In genomic region chr1:150604226-150604588, GRCh38 we compare ENCODE assay signal across 13 cellular contexts. TPM values are rescaled to one million over a fixed set of nuclear protein-coding genes. Genes with fewer than 3 reads are reported as not detected.
A peak's percentile ranks its signal among the peaks of the same experiment; 100 is the strongest.
DNase-seq lines count a peak whose midpoint lies in the region; FAIRE-seq and TF ChIP-seq lines count a peak whose summit lies in the region.
"Had no signal": no experiment of that assay in that cellular context is flagged by ENCODE, and none has a peak within 500 bp of the region (broad histone marks: within the 10 kb centered on the region; RNA-seq: fewer than 3 reads in every experiment).

No MANE protein-coding gene starts in this region.

- WGBS in liver = 96% methylated on average over 2 of the region's 2 CpGs
- 96 to 100% (median 99%) methylated on average over 2 of the region's 2 CpGs for WGBS in stomach, 5 donors

- intact Hi-C loops in stomach (cut with DNase I; ENCODE audit: low total_unique reads) = no loop called here

- FAIRE-seq in astrocyte (lab: Jason Lieb, UNC) = no peak
- FAIRE-seq: islet of Langerhans had no signal

- H3K4me3 ChIP-seq in astrocyte (ENCODE audit: insufficient read depth, low read depth, low read length) (no peak overlapping the region), liver (ENCODE audit: low read depth in 1 of 3, low read length in 3 of 3) (no peak overlapping the region), stomach (no peak overlapping the region)

- H3K4me1 ChIP-seq in astrocyte (ENCODE audit: insufficient read depth, low read length) (peaks cover 15% of the 10 kb centered on the region), liver (ENCODE audit: control insufficient read depth in 4 of 4, insufficient read depth in 4 of 4, low read length in 3 of 4) (peaks cover 0 to 17% (median 0%) of the 10 kb centered on the region in 4 donors), stomach (peaks cover 8 to 17% (median 13%) of the 10 kb centered on the region in 4 donors)

- H3K4me3 Mint-ChIP-seq in T-helper 2 cell treated with Interferon-gamma antibody and Interleukin-4, amounts not matched to agents 5 μg/mL and 100 μg/mL, for 36 hours = no peak overlapping the region
- no peak overlapping the region for H3K4me3 Mint-ChIP-seq in astrocyte (ENCODE audit: unreplicated experiment)
- H3K4me3 Mint-ChIP-seq: central memory CD8-positive, alpha-beta T cell had no signal

- no peaks in the 10 kb centered on the region for H3K27me3 Mint-ChIP-seq in T-helper 2 cell treated with Interferon-gamma antibody and Interleukin-4, amounts not matched to agents 5 μg/mL and 100 μg/mL, for 36 hours (ENCODE audit: low read depth)
- no peaks in the 10 kb centered on the region for H3K27me3 Mint-ChIP-seq in astrocyte (ENCODE audit: low read depth, unreplicated experiment)
- H3K27me3 Mint-ChIP-seq: central memory CD8-positive, alpha-beta T cell had no signal

- H3K27me3 ChIP-seq in astrocyte (ENCODE audit: insufficient read depth, low read length) (no peaks in the 10 kb centered on the region), liver (ENCODE audit: control insufficient read depth in 4 of 4, insufficient read depth in 4 of 4, low read length in 3 of 4) (no peaks in the 10 kb centered on the region), stomach (no peaks in the 10 kb centered on the region)

- H3K79me2 ChIP-seq in astrocyte (ENCODE audit: insufficient read depth, low read length) = no peaks in the 10 kb centered on the region

- peaks cover 9% of the 10 kb centered on the region for H3K4me1 Mint-ChIP-seq in T-helper 2 cell treated with Interferon-gamma antibody and Interleukin-4, amounts not matched to agents 5 μg/mL and 100 μg/mL, for 36 hours (ENCODE audit: low read depth)
- peaks cover 17% of the 10 kb centered on the region for H3K4me1 Mint-ChIP-seq in astrocyte (ENCODE audit: low read depth, unreplicated experiment)
- H3K4me1 Mint-ChIP-seq: central memory CD8-positive, alpha-beta T cell had no signal

- TF ChIP-seq RAD21 in liver (IDR thresholded peaks at IDR 0.05) = no peak

- TF ChIP-seq EP300 in stomach (IDR thresholded peaks at IDR 0.05) = no peak

- TF ChIP-seq POLR2A in stomach (IDR thresholded peaks at IDR 0.05) = no peak

- H3K9ac ChIP-seq in astrocyte (ENCODE audit: low read length) (peak overlapping the region; percentile 68), liver (ENCODE audit: low read depth in 1 of 2, low read length in 2 of 2) (peak overlapping the region in 1 of 2 donors; percentile 21)

- H3K4me2 ChIP-seq in astrocyte (ENCODE audit: low read length) = peak overlapping the region; percentile 46

- H3K27ac ChIP-seq in astrocyte (ENCODE audit: low read depth, low read length) (peak overlapping the region; percentile 93), liver (ENCODE audit: low read depth in 1 of 2, low read length in 2 of 2) (peak overlapping the region; percentile 85), stomach (peak overlapping the region; percentile 25 to 89 (median 77))

- no peaks in the 10 kb centered on the region for H3K9me3 Mint-ChIP-seq in T-helper 2 cell treated with Interferon-gamma antibody and Interleukin-4, amounts not matched to agents 5 μg/mL and 100 μg/mL, for 36 hours
- no peaks in the 10 kb centered on the region for H3K9me3 Mint-ChIP-seq in astrocyte (ENCODE audit: unreplicated experiment)
- H3K9me3 Mint-ChIP-seq: central memory CD8-positive, alpha-beta T cell had no signal

- DNase-seq in T-helper 2 cell treated with Interferon-gamma antibody and Interleukin-4, amounts not matched to agents 5 μg/mL and 100 μg/mL, for 36 hours (ENCODE audit: low spot score) = no peak
- no peak for DNase-seq in T-helper 2 cell
- DNase-seq in astrocyte (ENCODE audit: low read depth) = no peak
- no peak for DNase-seq in stomach
- no peak for DNase-seq in cerebellum (ENCODE audit: low spot score)
- no peak for DNase-seq in germinal center (ENCODE audit: low spot score)
- no peak for DNase-seq in NCI-H2081 (lab: John Stamatoyannopoulos, UW)
- DNase-seq: GOT3; NCI-H526; stimulated activated CD4-positive, alpha-beta T cell treated with anti-CD3 and anti-CD28 coated beads, Interleukin-2, amount 100 ng/mL, for 24 hours had no signal

- no peaks in the 10 kb centered on the region for H4K20me1 ChIP-seq in astrocyte (ENCODE audit: insufficient read depth, low read length)

- H3K36me3 Mint-ChIP-seq in T-helper 2 cell treated with Interferon-gamma antibody and Interleukin-4, amounts not matched to agents 5 μg/mL and 100 μg/mL, for 36 hours (ENCODE audit: low read depth) = peaks cover 6% of the 10 kb centered on the region
- peaks cover 7% of the 10 kb centered on the region for H3K36me3 Mint-ChIP-seq in astrocyte (ENCODE audit: low read depth, unreplicated experiment)

- no peak for TF ChIP-seq CTCF in astrocyte (IDR thresholded peaks at IDR 0.05; ENCODE audit: insufficient read depth, low read depth, low read length)
- no peak for TF ChIP-seq CTCF in liver (IDR thresholded peaks at IDR 0.05; ENCODE audit: low read depth, low read length, missing input control)
- no peak for TF ChIP-seq CTCF in stomach (IDR thresholded peaks at IDR 0.05)

- H3K9me3 ChIP-seq in astrocyte (ENCODE audit: insufficient read depth, low read depth, low read length) = no peaks in the 10 kb centered on the region
- H3K9me3 ChIP-seq in liver (ENCODE audit: control insufficient read depth in 4 of 4, low read length in 3 of 4) = no peaks in the 10 kb centered on the region
- no peaks in the 10 kb centered on the region for H3K9me3 ChIP-seq in stomach

- no peak overlapping the region for H2AFZ ChIP-seq in astrocyte (ENCODE audit: low read depth, low read length)

- peak overlapping the region; percentile 26 for H3K27ac Mint-ChIP-seq in T-helper 2 cell treated with Interferon-gamma antibody and Interleukin-4, amounts not matched to agents 5 μg/mL and 100 μg/mL, for 36 hours
- H3K27ac Mint-ChIP-seq in astrocyte (ENCODE audit: unreplicated experiment) = peak overlapping the region; percentile 100

- H3K36me3 ChIP-seq in astrocyte (ENCODE audit: insufficient read depth, low read length) = no peaks in the 10 kb centered on the region
- no peaks in the 10 kb centered on the region for H3K36me3 ChIP-seq in liver (ENCODE audit: control insufficient read depth in 4 of 4, insufficient read depth in 3 of 4, low read depth in 1 of 4, low read length in 3 of 4)
- peaks cover 0 to 21% (median 18%) of the 10 kb centered on the region in 4 donors for H3K36me3 ChIP-seq in stomach

TF ChIP-seq in liver, 16 proteins besides CTCF, POLR2A, EP300 and RAD21:
- no peak for TF ChIP-seq YY1 (IDR thresholded peaks at IDR 0.05)
- no peak for TF ChIP-seq HNF4A (conservative IDR thresholded peaks at IDR 0.05)
- TF ChIP-seq SP1 (IDR thresholded peaks at IDR 0.05) = no peak
- TF ChIP-seq RXRA (IDR thresholded peaks at IDR 0.05) = no peak
- no peak for TF ChIP-seq REST (IDR thresholded peaks at IDR 0.05)

RNA-seq across cellular contexts. Expression of gene MCL1, which starts 24.8 kb away (rescaled TPM):
- 196 and 210 TPM in 2 replicates for total RNA-seq in astrocyte
- total RNA-seq in liver = 100 to 1,000 TPM in 1 of 2 donors, 10 to 100 TPM in 1; 94.6 to 181 TPM
- 10 to 100 TPM; 23.4 to 65.4 TPM for polyA plus RNA-seq in liver
- 100 to 1,000 TPM in 4 of 5 donors, 10 to 100 TPM in 1; 87.5 to 330 (median 142) TPM for total RNA-seq in stomach
- polyA plus RNA-seq in stomach = 100 to 1,000 TPM in 2 of 3 donors, 10 to 100 TPM in 1; 77.7 to 127 (median 115) TPM
- total RNA-seq in cerebellum = 86.7 TPM

RNA-seq across cellular contexts. Expression of gene ENSA, which starts 25.2 kb away (rescaled TPM):
- total RNA-seq in astrocyte (83.9 and 99.6 TPM in 2 replicates), liver (10 to 100 TPM; 53.2 to 57.3 TPM), stomach (100 to 1,000 TPM; 106 to 349 (median 133) TPM), cerebellum (102 TPM)
- polyA plus RNA-seq in liver (10 to 100 TPM; 19.0 to 59.8 TPM), stomach (100 to 1,000 TPM; 119 to 207 (median 150) TPM)

RNA-seq across cellular contexts. Expression of gene ADAMTSL4, which starts 55.0 kb away (rescaled TPM):
- total RNA-seq in astrocyte (5.3 and 6.7 TPM in 2 replicates), liver (10 to 100 TPM in 1 of 2 donors, 1 to 10 TPM in 1; 5.6 to 11.5 TPM), stomach (10 to 100 TPM in 3 of 5 donors, 1 to 10 TPM in 2; 4.9 to 32.3 (median 11.7) TPM), cerebellum (0.36 TPM)
- polyA plus RNA-seq in liver (10 to 100 TPM; 11.4 to 12.2 TPM), stomach (10 to 100 TPM in 1 of 3 donors, 1 to 10 TPM in 2; 7.5 to 54.2 (median 8.7) TPM)
